8 cellular contexts compared by ENCODE assay signal in the genomic region with DNA sequence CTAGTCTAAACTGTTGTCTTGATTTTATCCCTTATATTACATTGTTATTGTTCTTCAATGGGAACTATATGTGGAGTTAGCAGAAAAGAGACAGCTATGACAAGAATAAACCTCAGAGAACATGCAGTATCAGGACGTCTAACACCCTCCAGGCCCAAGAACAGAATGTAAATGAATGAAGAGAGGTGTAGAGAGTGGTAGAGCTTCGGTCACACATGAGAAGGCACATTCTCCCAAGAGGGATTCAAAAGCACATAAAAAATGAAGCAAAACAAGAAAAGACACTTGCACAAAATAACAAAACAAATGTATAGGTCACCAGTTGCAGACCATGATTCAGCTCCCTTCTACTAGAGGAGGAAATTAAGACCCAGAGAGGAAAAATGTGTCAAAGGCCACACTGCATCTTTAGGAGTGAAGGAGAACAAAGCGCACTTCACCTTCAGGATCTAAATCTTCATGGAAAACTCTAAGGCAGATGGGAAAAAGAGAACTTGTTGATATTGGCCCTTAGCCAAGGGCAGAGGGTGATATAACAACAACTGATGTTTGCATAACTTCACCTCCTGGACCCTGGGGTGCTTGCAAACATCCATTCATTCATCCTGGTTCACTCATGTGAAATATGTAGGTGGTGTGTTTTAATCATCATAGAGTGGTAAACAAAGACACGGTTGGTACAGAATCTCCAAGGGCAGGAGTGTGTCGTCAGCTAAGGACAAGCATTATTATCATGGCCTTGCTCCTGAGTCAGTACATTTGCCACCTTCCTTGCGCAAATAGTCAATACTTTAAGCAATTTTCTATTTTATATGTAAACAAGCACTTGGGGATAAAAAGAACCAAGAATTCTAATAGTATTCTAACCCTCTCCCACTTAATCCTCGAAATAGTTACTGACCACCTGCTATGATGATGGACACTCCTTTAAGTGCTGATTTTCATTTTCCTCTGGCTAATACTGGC. TPM values are rescaled to one million over a fixed set of nuclear protein-coding genes. Genes with fewer than 3 reads are reported as not detected.
DNase-seq lines count a peak whose midpoint lies in the region; ATAC-seq, FAIRE-seq and TF ChIP-seq lines count a peak whose summit lies in the region.

No MANE protein-coding gene starts in this region.

- H3K27ac Mint-ChIP-seq in CD14-positive monocyte, result peak overlapping the region; percentile 3 to 93 (median 64)

- H3K27me3 ChIP-seq in K562 (ENCODE audit: control insufficient read depth in 2 of 2, insufficient read depth in 2 of 2, low read length in 2 of 2) (no peaks in the 10 kb centered on the region), SK-N-SH (ENCODE audit: insufficient read depth) (no peaks in the 10 kb centered on the region)

- H3K9me1 ChIP-seq in K562 (ENCODE audit: control insufficient read depth, insufficient read depth, low read length), result no peaks in the 10 kb centered on the region

- H2AFZ ChIP-seq in K562 (ENCODE audit: low read depth, low read length) (no peak overlapping the region), SK-N-SH (ENCODE audit: low read depth) (no peak overlapping the region)

- no peaks in the 10 kb centered on the region for H3K79me2 ChIP-seq in K562 (ENCODE audit: control insufficient read depth, insufficient read depth, low read length)
- H3K79me2 ChIP-seq in SK-N-SH (ENCODE audit: insufficient read depth), result no peaks in the 10 kb centered on the region

- H3K27ac ChIP-seq in K562 (ENCODE audit: extremely low read depth, low read depth, low read length) (no peak overlapping the region), SK-N-SH (ENCODE audit: low read depth in 2 of 2, low read length in 1 of 2) (no peak overlapping the region)

- in situ Hi-C loops in K562 (cut with MboI), result no loop called here

- no peak overlapping the region for H3K9ac ChIP-seq in K562 (ENCODE audit: insufficient read depth in 1 of 2, low read depth in 2 of 2, low read length in 2 of 2)
- no peak overlapping the region for H3K9ac ChIP-seq in SK-N-SH

- DNase-seq in CD14-positive monocyte (ENCODE audit: low spot score), result no peak
- DNase-seq in LNCaP clone FGC (ENCODE audit: low read depth), result peak; percentile 69
- no peak for DNase-seq in K562 (ENCODE audit: extremely low read depth in 1 of 4, low spot score in 3 of 4)
- DNase-seq in islet precursor cell, result no peak
- DNase-seq in activated CD8-positive, alpha-beta memory T cell treated with anti-CD3 and anti-CD28 coated beads, Interleukin-2, amount 50 U/mL, for 4 hours, result no peak
- no peak for DNase-seq in Right ventricle myocardium inferior (ENCODE audit: missing footprints)
- DNase-seq in SK-N-SH, result no peak

- no peaks in the 10 kb centered on the region for H3K9me2 ChIP-seq in SK-N-SH

- POLR2A ChIA-PET in K562 (lab: Yijun Ruan, JAX), result interaction anchor here (0.6 kb wide), 1 partner anchor 105 kb away, joined by 4 read pairs; no protein-coding TSS in a partner anchor
- POLR2A ChIA-PET in SK-N-SH (lab: Yijun Ruan, JAX), result no interaction called here

- H4K20me1 ChIP-seq in K562 (replicated peaks; ENCODE audit: control insufficient read depth, insufficient read depth, low read length) (no peaks in the 10 kb centered on the region), SK-N-SH (ENCODE audit: insufficient read depth) (no peaks in the 10 kb centered on the region)

- H3K4me1 Mint-ChIP-seq in CD14-positive monocyte, result peaks cover 28% of the 10 kb centered on the region

- H3K4me1 ChIP-seq in K562 (replicated peaks in 1 of 2; ENCODE audit: control insufficient read depth in 2 of 2, insufficient read depth in 2 of 2, low read length in 2 of 2) (no peaks in the 10 kb centered on the region), SK-N-SH (ENCODE audit: control insufficient read depth in 1 of 2, insufficient read depth in 2 of 2, low read depth in 1 of 2, low read length in 1 of 2) (no peaks in the 10 kb centered on the region)

- TF ChIP-seq CTCF in CD14-positive monocyte (IDR thresholded peaks at IDR 0.05) (no peak), LNCaP clone FGC (IDR thresholded peaks at IDR 0.05; ENCODE audit: control insufficient read depth, extremely low read depth, insufficient read depth) (no peak), K562 (IDR thresholded peaks at IDR 0.05 in 2 of 3, conservative IDR thresholded peaks at IDR 0.05 in 1 of 3; ENCODE audit: insufficient read depth in 2 of 3, low read depth in 1 of 3, low read length in 3 of 3) (no peak), SK-N-SH (IDR thresholded peaks at IDR 0.05) (no peak)

- no peak for TF ChIP-seq EP300 in K562 (IDR thresholded peaks at IDR 0.05; ENCODE audit: low read length)
- TF ChIP-seq EP300 in SK-N-SH (IDR thresholded peaks at IDR 0.05; ENCODE audit: borderline replicate concordance in 1 of 2, low read depth in 1 of 2, low read length in 1 of 2), result no peak

- no peaks in the 10 kb centered on the region for H3K36me3 ChIP-seq in K562 (ENCODE audit: control insufficient read depth, insufficient read depth, low read length)
- no peaks in the 10 kb centered on the region for H3K36me3 ChIP-seq in SK-N-SH (replicated peaks in 1 of 2; ENCODE audit: control insufficient read depth in 1 of 2, insufficient read depth in 2 of 2, low read length in 1 of 2)

- ATAC-seq in GM21529 (IDR thresholded peaks at IDR 0.05; ENCODE audit: unreplicated experiment) (peak; percentile 54), K562 (no peak), Right ventricle myocardium inferior (no peak)

- FAIRE-seq in K562 (lab: Jason Lieb, UNC), result no peak

- CTCF ChIA-PET in K562 (lab: Yijun Ruan, JAX; ENCODE audit: low intra/inter-chr PET ratio) (interaction anchor here (0.5 kb wide), 1 partner anchor 322 kb away, joined by 3 read pairs; no protein-coding TSS in a partner anchor), SK-N-SH (lab: Yijun Ruan, JAX) (interaction anchor here (1.1 kb wide), 1 partner anchor 107 kb away, joined by 3 read pairs; no protein-coding TSS in a partner anchor)

- no peaks in the 10 kb centered on the region for H3K36me3 Mint-ChIP-seq in CD14-positive monocyte

- no peaks in the 10 kb centered on the region for H3K9me3 ChIP-seq in K562 (replicated peaks; ENCODE audit: control insufficient read depth, insufficient read depth, low read depth, low read length)
- no peaks in the 10 kb centered on the region for H3K9me3 ChIP-seq in SK-N-SH

- H3K4me3 ChIP-seq in LNCaP clone FGC (ENCODE audit: low read depth, low read length), result no peak overlapping the region
- no peak overlapping the region for H3K4me3 ChIP-seq in K562
- H3K4me3 ChIP-seq in SK-N-SH (ENCODE audit: low read depth in 2 of 2, low read length in 1 of 2), result no peak overlapping the region

- no peak overlapping the region for H3K4me2 ChIP-seq in K562 (ENCODE audit: insufficient read depth, low read length)
- H3K4me2 ChIP-seq in SK-N-SH, result no peak overlapping the region

- H3K27me3 Mint-ChIP-seq in CD14-positive monocyte (ENCODE audit: low read depth in 3 of 3), result peaks cover 0 to 1% (median 0%) of the 10 kb centered on the region in 3 donors

- H3K4me3 Mint-ChIP-seq in CD14-positive monocyte, result no peak overlapping the region

- TF ChIP-seq POLR2A in K562 (conservative IDR thresholded peaks at IDR 0.05), result no peak

- no TSS peak for BruUV-seq in K562 (replicated peaks; lab: Mats Ljungman, UMichigan)

- no peaks in the 10 kb centered on the region for H3F3A ChIP-seq in SK-N-SH (replicated peaks; ENCODE audit: insufficient read depth)

- TF ChIP-seq RAD21 in K562 (CRISPR knock-in tag; conservative IDR thresholded peaks at IDR 0.05 in 1 of 2, IDR thresholded peaks at IDR 0.05 in 1 of 2), result no peak
- TF ChIP-seq RAD21 in SK-N-SH (IDR thresholded peaks at IDR 0.05; ENCODE audit: low read length), result no peak

- H3K9me3 Mint-ChIP-seq in CD14-positive monocyte, result no peaks in the 10 kb centered on the region

- WGBS in K562 (ENCODE audit: insufficient coverage, low coverage, missing lambda C conversion rate), result 2% methylated on average over 7 of the region's 7 CpGs
- 85% methylated on average over 7 of the region's 7 CpGs for WGBS in SK-N-SH (ENCODE audit: low lambda C conversion rate)

- intact Hi-C loops in CD14-positive monocyte (cut with micrococcal nuclease), result loop anchor here (10.0 kb wide), 2 partner anchors 124 to 304 kb away; partner anchors contain the start of gene SLC4A7 (in 2 of the 2)
- intact Hi-C loops in K562 (cut with micrococcal nuclease), result no loop called here
- intact Hi-C loops in Right ventricle myocardium inferior (cut with DNase I), result loop anchor here (10.0 kb wide), 1 partner anchor 294 kb away; no protein-coding TSS in a partner anchor

TF ChIP-seq in K562, 482 proteins besides CTCF, POLR2A, EP300 and RAD21:
- peak; percentile 34; the same call in 1 of the 2 replicates for TF ChIP-seq NFIC (IDR thresholded peaks at IDR 0.05)
- no peak for TF ChIP-seq ZNF175 (CRISPR knock-in tag; IDR thresholded peaks at IDR 0.05; ENCODE audit: low read depth)
TF ChIP-seq in K562: peak in this region for 1.

TF ChIP-seq in SK-N-SH, 30 proteins besides CTCF, POLR2A, EP300 and RAD21 (continues in another document):
- TF ChIP-seq GATA2 (CRISPR knock-in tag; IDR thresholded peaks at IDR 0.05) (no peak), NRF1 (IDR thresholded peaks at IDR 0.05; ENCODE audit: low read depth, low read length) (no peak), ELF1 (IDR thresholded peaks at IDR 0.05) (no peak), JUND (IDR thresholded peaks at IDR 0.05) (no peak), CHD2 (IDR thresholded peaks at IDR 0.05; ENCODE audit: low read length, partially characterized antibody) (no peak)

RNA-seq across cellular contexts. Expression of gene NEK10, which starts 8.8 kb away (rescaled TPM):
- polyA plus RNA-seq in CD14-positive monocyte, result not detected
- 0.62 TPM in 1 of 2 replicates, not detected in the other for total RNA-seq in K562 (2011; cell fraction: chromatin; rRNA removed; ENCODE audit: low replicate concordance)
- total RNA-seq in K562 (2011; cell fraction: nucleolus; rRNA removed), result not detected in 2 replicates
- total RNA-seq in K562 (2011; cell fraction: nucleoplasm; rRNA removed), result not detected in 2 replicates
- total RNA-seq in K562 (2014; rRNA removed), result not detected in 2 replicates
- total RNA-seq in K562 (2014; rRNA removed; fragmentation: Illumina TruSeq; extraction: Trizol), result 0.07 TPM in 1 of 2 replicates, not detected in the other
- not detected in 2 replicates for total RNA-seq in K562 (2015; rRNA removed; fragmentation: Illumina TruSeq; extraction: Trizol)
- total RNA-seq in K562 (2021), result not detected in 2 replicates
- polyA plus RNA-seq in K562 (2011; rRNA removed), result 0.03 TPM in 1 of 2 replicates, not detected in the other
- not detected in 2 replicates for polyA plus RNA-seq in K562 (2011; cell fraction: cytosol; rRNA removed)
- polyA plus RNA-seq in K562 (2011; cell fraction: nucleus; rRNA removed), result 0.22 TPM in 1 of 2 replicates, not detected in the other
- not detected in 2 replicates for polyA plus RNA-seq in K562 (2012)
- polyA plus RNA-seq in K562 (2014; fragmentation: Illumina TruSeq; extraction: Trizol), result not detected in 2 replicates
- polyA plus RNA-seq in K562 (2014; fragmentation: Nextera tagmentation; extraction: Ambion mirVana), result not detected
- not detected in 2 replicates for polyA plus RNA-seq in K562 (2014; rRNA removed)
- polyA minus RNA-seq in K562 (2011; rRNA and poly(A)+ RNA removed), result 0.27 TPM in 1 of 2 replicates, not detected in the other
- not detected in 2 replicates for polyA minus RNA-seq in K562 (2011; cell fraction: cytosol; rRNA and poly(A)+ RNA removed)
- 0.56 TPM in 1 of 2 replicates, not detected in the other for polyA minus RNA-seq in K562 (2011; cell fraction: nucleus; rRNA and poly(A)+ RNA removed)
- 9.8 TPM for total RNA-seq in Right ventricle myocardium inferior
- polyA plus RNA-seq in SK-N-SH (2012; rRNA removed), result 1.0 and 1.5 TPM in 2 replicates
- polyA plus RNA-seq in SK-N-SH (2012; cell fraction: cytosol; rRNA removed), result 1.2 and 1.4 TPM in 2 replicates
- 2.5 and 3.7 TPM in 2 replicates for polyA plus RNA-seq in SK-N-SH (2012; cell fraction: nucleus; rRNA removed)
